Comparison of ENCODE assay signal across 1 cellular context in the genomic region with DNA sequence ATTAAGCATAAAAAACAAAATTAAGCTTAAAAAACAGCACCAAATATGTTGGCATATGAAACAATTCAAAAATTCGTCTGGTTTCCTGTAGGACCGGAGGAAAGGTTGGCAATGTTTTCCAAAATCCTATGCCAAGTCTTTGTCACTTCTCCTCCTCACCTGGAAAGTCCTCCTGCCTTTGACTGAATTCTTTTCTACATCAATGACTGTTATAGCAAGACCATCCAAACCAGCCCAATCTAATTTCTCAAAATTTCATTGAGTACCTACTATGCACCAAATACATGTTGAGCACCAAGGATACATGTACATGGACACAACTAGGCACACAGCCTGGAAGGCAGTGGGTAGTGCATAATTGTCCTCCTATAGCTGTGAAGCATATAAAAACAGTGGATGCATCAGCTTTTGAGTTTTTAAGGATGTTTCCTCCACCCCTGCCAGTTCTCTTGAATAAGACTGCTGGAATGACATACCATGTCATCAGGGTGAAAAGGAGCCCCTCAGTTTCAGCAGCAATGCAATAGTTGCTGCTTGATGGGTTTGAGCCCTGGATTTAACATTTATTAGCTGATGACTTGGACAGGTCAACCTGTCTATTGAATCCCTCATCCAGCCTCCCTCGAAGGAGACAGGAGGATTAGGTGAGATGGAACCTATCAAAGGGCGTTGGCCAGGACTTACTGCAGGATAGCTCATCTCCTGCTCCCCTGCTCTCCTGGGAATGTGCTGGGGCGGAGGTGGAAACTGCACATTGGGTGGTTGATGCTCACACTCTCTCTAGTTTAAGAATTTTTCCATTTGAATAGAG.
A peak's percentile ranks its signal among the peaks of the same experiment; 100 is the strongest.
TF ChIP-seq lines count a peak whose summit lies in the region.

No MANE protein-coding gene starts in this region.

TF ChIP-seq in HepG2, 621 proteins besides CTCF, POLR2A, EP300 and RAD21 (continued from another document and continues in another):
- TF ChIP-seq ZNF142 (CRISPR knock-in tag; IDR thresholded peaks at IDR 0.05) = no peak
- TF ChIP-seq, protein P1, sequence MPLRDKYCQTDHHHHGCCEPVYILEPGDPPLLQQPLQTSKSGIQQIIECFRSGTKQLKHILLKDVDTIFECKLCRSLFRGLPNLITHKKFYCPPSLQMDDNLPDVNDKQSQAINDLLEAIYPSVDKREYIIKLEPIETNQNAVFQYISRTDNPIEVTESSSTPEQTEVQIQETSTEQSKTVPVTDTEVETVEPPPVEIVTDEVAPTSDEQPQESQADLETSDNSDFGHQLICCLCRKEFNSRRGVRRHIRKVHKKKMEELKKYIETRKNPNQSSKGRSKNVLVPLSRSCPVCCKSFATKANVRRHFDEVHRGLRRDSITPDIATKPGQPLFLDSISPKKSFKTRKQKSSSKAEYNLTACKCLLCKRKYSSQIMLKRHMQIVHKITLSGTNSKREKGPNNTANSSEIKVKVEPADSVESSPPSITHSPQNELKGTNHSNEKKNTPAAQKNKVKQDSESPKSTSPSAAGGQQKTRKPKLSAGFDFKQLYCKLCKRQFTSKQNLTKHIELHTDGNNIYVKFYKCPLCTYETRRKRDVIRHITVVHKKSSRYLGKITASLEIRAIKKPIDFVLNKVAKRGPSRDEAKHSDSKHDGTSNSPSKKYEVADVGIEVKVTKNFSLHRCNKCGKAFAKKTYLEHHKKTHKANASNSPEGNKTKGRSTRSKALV (CRISPR knock-in tag; IDR thresholded peaks at IDR 0.05) = no peak
- peak; percentile 28; the same call in 1 of the 2 replicates for TF ChIP-seq ZNF709 (CRISPR knock-in tag; IDR thresholded peaks at IDR 0.05)
- no peak for TF ChIP-seq ZFX (CRISPR knock-in tag; IDR thresholded peaks at IDR 0.05; ENCODE audit: low read depth)
- TF ChIP-seq DNMT1 (CRISPR knock-in tag; IDR thresholded peaks at IDR 0.05) = 0 out of 2 replicates have a peak, but pooled peaks have one; percentile 10
- TF ChIP-seq ATM (IDR thresholded peaks at IDR 0.05; ENCODE audit: borderline replicate concordance) = no peak
- no peak for TF ChIP-seq THRA (CRISPR knock-in tag; IDR thresholded peaks at IDR 0.05; ENCODE audit: borderline replicate concordance)
- TF ChIP-seq YEATS4 (CRISPR knock-in tag; IDR thresholded peaks at IDR 0.05; ENCODE audit: borderline replicate concordance) = no peak
- 0 out of 2 replicates have a peak, but pooled peaks have one; percentile 51 for TF ChIP-seq BRF2 (CRISPR knock-in tag; IDR thresholded peaks at IDR 0.05)
- TF ChIP-seq ZNF296 (CRISPR knock-in tag; conservative IDR thresholded peaks at IDR 0.05) = no peak
- peak; percentile 16; the same call in 1 of the 2 replicates for TF ChIP-seq ZNF354B (CRISPR knock-in tag; IDR thresholded peaks at IDR 0.05)
- no peak for TF ChIP-seq ZNF678 (CRISPR knock-in tag; IDR thresholded peaks at IDR 0.05)
- 0 out of 2 replicates have a peak, but pooled peaks have one; percentile 21 for TF ChIP-seq ZNF414 (CRISPR knock-in tag; IDR thresholded peaks at IDR 0.05)
- no peak for TF ChIP-seq ZNF232 (CRISPR knock-in tag; IDR thresholded peaks at IDR 0.05; ENCODE audit: borderline replicate concordance)
- no peak for TF ChIP-seq AGO2 (optimal IDR thresholded peaks at IDR 0.05; ENCODE audit: low read depth, low read length)
- TF ChIP-seq, protein P2, sequence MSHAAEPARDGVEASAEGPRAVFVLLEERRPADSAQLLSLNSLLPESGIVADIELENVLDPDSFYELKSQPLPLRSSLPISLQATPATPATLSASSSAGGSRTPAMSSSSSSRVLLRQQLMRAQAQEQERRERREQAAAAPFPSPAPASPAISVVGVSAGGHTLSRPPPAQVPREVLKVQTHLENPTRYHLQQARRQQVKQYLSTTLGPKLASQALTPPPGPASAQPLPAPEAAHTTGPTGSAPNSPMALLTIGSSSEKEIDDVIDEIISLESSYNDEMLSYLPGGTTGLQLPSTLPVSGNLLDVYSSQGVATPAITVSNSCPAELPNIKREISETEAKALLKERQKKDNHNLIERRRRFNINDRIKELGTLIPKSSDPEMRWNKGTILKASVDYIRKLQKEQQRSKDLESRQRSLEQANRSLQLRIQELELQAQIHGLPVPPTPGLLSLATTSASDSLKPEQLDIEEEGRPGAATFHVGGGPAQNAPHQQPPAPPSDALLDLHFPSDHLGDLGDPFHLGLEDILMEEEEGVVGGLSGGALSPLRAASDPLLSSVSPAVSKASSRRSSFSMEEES (CRISPR knock-in tag; IDR thresholded peaks at IDR 0.05) = no peak
- 0 out of 2 replicates have a peak, but pooled peaks have one; percentile 17 for TF ChIP-seq ZNF607 (CRISPR knock-in tag; IDR thresholded peaks at IDR 0.05; ENCODE audit: borderline replicate concordance)
- no peak for TF ChIP-seq CCDC6 (CRISPR knock-in tag; IDR thresholded peaks at IDR 0.05)
- no peak for TF ChIP-seq ZNF737 (CRISPR knock-in tag; IDR thresholded peaks at IDR 0.05; ENCODE audit: borderline replicate concordance)
- no peak for TF ChIP-seq MXD1 (CRISPR knock-in tag; IDR thresholded peaks at IDR 0.05)
- TF ChIP-seq RBM22 (optimal IDR thresholded peaks at IDR 0.05; ENCODE audit: low read length) = peak; percentile 90
- TF ChIP-seq ELF1 (CRISPR knock-in tag; IDR thresholded peaks at IDR 0.05) = no peak
- TF ChIP-seq ISL2 (CRISPR knock-in tag; IDR thresholded peaks at IDR 0.05) = no peak
- TF ChIP-seq MTF2 (CRISPR knock-in tag; IDR thresholded peaks at IDR 0.05; ENCODE audit: borderline replicate concordance) = 0 out of 2 replicates have a peak, but pooled peaks have one; percentile 58
- TF ChIP-seq ZNF746 (CRISPR knock-in tag; IDR thresholded peaks at IDR 0.05) = no peak
- no peak for TF ChIP-seq MLLT10 (CRISPR knock-in tag; IDR thresholded peaks at IDR 0.05)
- TF ChIP-seq, protein P3, sequence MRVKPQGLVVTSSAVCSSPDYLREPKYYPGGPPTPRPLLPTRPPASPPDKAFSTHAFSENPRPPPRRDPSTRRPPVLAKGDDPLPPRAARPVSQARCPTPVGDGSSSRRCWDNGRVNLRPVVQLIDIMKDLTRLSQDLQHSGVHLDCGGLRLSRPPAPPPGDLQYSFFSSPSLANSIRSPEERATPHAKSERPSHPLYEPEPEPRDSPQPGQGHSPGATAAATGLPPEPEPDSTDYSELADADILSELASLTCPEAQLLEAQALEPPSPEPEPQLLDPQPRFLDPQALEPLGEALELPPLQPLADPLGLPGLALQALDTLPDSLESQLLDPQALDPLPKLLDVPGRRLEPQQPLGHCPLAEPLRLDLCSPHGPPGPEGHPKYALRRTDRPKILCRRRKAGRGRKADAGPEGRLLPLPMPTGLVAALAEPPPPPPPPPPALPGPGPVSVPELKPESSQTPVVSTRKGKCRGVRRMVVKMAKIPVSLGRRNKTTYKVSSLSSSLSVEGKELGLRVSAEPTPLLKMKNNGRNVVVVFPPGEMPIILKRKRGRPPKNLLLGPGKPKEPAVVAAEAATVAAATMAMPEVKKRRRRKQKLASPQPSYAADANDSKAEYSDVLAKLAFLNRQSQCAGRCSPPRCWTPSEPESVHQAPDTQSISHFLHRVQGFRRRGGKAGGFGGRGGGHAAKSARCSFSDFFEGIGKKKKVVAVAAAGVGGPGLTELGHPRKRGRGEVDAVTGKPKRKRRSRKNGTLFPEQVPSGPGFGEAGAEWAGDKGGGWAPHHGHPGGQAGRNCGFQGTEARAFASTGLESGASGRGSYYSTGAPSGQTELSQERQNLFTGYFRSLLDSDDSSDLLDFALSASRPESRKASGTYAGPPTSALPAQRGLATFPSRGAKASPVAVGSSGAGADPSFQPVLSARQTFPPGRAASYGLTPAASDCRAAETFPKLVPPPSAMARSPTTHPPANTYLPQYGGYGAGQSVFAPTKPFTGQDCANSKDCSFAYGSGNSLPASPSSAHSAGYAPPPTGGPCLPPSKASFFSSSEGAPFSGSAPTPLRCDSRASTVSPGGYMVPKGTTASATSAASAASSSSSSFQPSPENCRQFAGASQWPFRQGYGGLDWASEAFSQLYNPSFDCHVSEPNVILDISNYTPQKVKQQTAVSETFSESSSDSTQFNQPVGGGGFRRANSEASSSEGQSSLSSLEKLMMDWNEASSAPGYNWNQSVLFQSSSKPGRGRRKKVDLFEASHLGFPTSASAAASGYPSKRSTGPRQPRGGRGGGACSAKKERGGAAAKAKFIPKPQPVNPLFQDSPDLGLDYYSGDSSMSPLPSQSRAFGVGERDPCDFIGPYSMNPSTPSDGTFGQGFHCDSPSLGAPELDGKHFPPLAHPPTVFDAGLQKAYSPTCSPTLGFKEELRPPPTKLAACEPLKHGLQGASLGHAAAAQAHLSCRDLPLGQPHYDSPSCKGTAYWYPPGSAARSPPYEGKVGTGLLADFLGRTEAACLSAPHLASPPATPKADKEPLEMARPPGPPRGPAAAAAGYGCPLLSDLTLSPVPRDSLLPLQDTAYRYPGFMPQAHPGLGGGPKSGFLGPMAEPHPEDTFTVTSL (CRISPR knock-in tag; IDR thresholded peaks at IDR 0.05; ENCODE audit: borderline replicate concordance) = no peak
- no peak for TF ChIP-seq GZF1 (CRISPR knock-in tag; IDR thresholded peaks at IDR 0.05)
- no peak for TF ChIP-seq SP5 (CRISPR knock-in tag; IDR thresholded peaks at IDR 0.05; ENCODE audit: borderline replicate concordance, low read depth)
- TF ChIP-seq ZNF816 (CRISPR knock-in tag; IDR thresholded peaks at IDR 0.05; ENCODE audit: borderline replicate concordance) = 0 out of 2 replicates have a peak, but pooled peaks have one; percentile 15
- TF ChIP-seq, protein P4, sequence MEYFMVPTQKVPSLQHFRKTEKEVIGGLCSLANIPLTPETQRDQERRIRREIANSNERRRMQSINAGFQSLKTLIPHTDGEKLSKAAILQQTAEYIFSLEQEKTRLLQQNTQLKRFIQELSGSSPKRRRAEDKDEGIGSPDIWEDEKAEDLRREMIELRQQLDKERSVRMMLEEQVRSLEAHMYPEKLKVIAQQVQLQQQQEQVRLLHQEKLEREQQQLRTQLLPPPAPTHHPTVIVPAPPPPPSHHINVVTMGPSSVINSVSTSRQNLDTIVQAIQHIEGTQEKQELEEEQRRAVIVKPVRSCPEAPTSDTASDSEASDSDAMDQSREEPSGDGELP (IDR thresholded peaks at IDR 0.05; ENCODE audit: borderline replicate concordance, low read depth) = no peak
- TF ChIP-seq ZC3H13 (CRISPR knock-in tag; IDR thresholded peaks at IDR 0.05) = 0 out of 2 replicates have a peak, but pooled peaks have one; percentile 9
- no peak for TF ChIP-seq ZNF143 (CRISPR knock-in tag; IDR thresholded peaks at IDR 0.05)
- TF ChIP-seq KDM5A (IDR thresholded peaks at IDR 0.05; ENCODE audit: borderline replicate concordance, low read length) = no peak
- no peak for TF ChIP-seq FOSL2 (CRISPR knock-in tag; IDR thresholded peaks at IDR 0.05)
- no peak for TF ChIP-seq ZSCAN21 (CRISPR knock-in tag; IDR thresholded peaks at IDR 0.05; ENCODE audit: borderline replicate concordance)
